In the genomic region with DNA sequence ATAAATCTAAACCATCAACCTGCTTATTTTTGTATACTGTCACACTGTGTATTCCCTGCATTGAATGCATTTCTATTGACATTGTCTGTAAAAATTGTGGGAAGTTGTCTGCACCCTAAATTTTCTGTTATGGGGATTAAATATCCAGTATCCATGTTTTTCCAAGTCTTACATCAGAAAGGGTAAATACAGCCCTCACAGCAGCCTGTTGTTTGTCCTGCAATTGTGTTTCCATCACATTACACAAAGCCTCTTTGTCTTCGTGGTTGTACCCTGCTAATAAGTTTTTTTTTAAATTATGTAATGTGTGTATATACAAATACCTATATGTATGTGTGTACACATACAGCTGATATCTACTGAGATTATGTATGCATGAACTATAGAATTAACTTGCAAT, we compare ENCODE assay signal across 7 cellular contexts.
A peak's percentile ranks its signal among the peaks of the same experiment; 100 is the strongest.
DNase-seq lines count a peak whose midpoint lies in the region; TF ChIP-seq lines count a peak whose summit lies in the region.
"Not testable (repeated sequence)": the region's sequence is repeated elsewhere in the genome, so short reads cannot be mapped to it uniquely, and the experiment has no call there.

No MANE protein-coding gene starts in this region.

- H3K4me3 Mint-ChIP-seq in Calu3 (ENCODE audit: low read depth, unreplicated experiment) = not testable (repeated sequence)

- H3K27ac ChIP-seq in dorsolateral prefrontal cortex = peak overlapping the region in 31 of 59 donors; percentile 5 to 81 (median 58)

- not testable (repeated sequence) for H3K4me3 ChIP-seq in dorsolateral prefrontal cortex

- H3K36me3 Mint-ChIP-seq in Calu3 (ENCODE audit: insufficient read depth, unreplicated experiment) = not testable (repeated sequence)

- not testable (repeated sequence) for H3K27me3 ChIP-seq in dorsolateral prefrontal cortex

- not testable (repeated sequence) for H3K4me1 Mint-ChIP-seq in Calu3 (ENCODE audit: low read depth, unreplicated experiment)

- not testable (repeated sequence) for H3K9me3 Mint-ChIP-seq in Calu3 (ENCODE audit: low read depth, unreplicated experiment)

- intact Hi-C loops in Calu3 (cut with micrococcal nuclease; ENCODE audit: unreplicated experiment); dorsolateral prefrontal cortex (cut with DNase I): not testable (repeated sequence)

- in situ Hi-C loops in SK-MEL-5 (cut with HindIII; ENCODE audit: low pct_unique_long_range_greater_than_20kb, low sequenced_read_pairs) = not testable (repeated sequence)

- not testable (repeated sequence) for H3K27me3 Mint-ChIP-seq in Calu3 (ENCODE audit: unreplicated experiment)

- CTCF ChIA-PET in Calu3 (lab: Charles Lee) = not testable (repeated sequence)

- peak overlapping the region; percentile 55 for H3K27ac Mint-ChIP-seq in Calu3 (ENCODE audit: unreplicated experiment)

- not testable (repeated sequence) for BruUV-seq in Calu3 (replicated peaks; lab: Mats Ljungman, UMichigan)

- not testable (repeated sequence) for DNase-seq in Calu3, dorsolateral prefrontal cortex
- DNase-seq in NCI-H146 treated with DMSO at 0.1 percent for 48 hours (lab: John Stamatoyannopoulos, UW; ENCODE audit: unreplicated experiment) (peak; percentile 2), NCI-H69 (lab: John Stamatoyannopoulos, UW) (peak; percentile 12), SK-MEL-5 (ENCODE audit: low read depth, low spot score) (peak; percentile 9), medulla oblongata (ENCODE audit: extremely low spot score) (peak; percentile 11), superior temporal gyrus (ENCODE audit: extremely low spot score) (peak; percentile 47)

- not testable (repeated sequence) for TF ChIP-seq CTCF in Calu3 (IDR thresholded peaks at IDR 0.05; ENCODE audit: unreplicated experiment); dorsolateral prefrontal cortex (IDR thresholded peaks at IDR 0.05 in 54 of 56, conservative IDR thresholded peaks at IDR 0.05 in 2 of 56; ENCODE audit: low read depth in 1 of 56, partially characterized antibody in 56 of 56)
